In genomic region chr11:78416285-78417174, GRCh38 we compare ENCODE assay signal across 1 cellular context.
TF ChIP-seq lines count a peak whose summit lies in the region.

No MANE protein-coding gene starts in this region.

TF ChIP-seq in HEK293, 187 proteins besides CTCF, POLR2A, EP300 and RAD21 (continued from another document):
- TF ChIP-seq ZBTB44 (tag by site-specific recombination; IDR thresholded peaks at IDR 0.05) (peak; percentile 38; the same call in 1 of the 2 replicates), ZNF24 (tag by site-specific recombination; IDR thresholded peaks at IDR 0.05) (no peak; the same call in 1 of the 2 replicates), ZBTB20 (tag by site-specific recombination; IDR thresholded peaks at IDR 0.05) (peak; percentile 63; the same call in 1 of the 2 replicates), INSM2 (tag by site-specific recombination; IDR thresholded peaks at IDR 0.05) (0 out of 2 replicates have a peak, but pooled peaks have one; percentile 11), ZBTB8A (tag by site-specific recombination; IDR thresholded peaks at IDR 0.05) (no peak), ZNF585B (tag by site-specific recombination; IDR thresholded peaks at IDR 0.05) (no peak), REST (tag by site-specific recombination; IDR thresholded peaks at IDR 0.05) (no peak), ZNF426 (tag by site-specific recombination; IDR thresholded peaks at IDR 0.05) (no peak), ZIC2 (tag by site-specific recombination; IDR thresholded peaks at IDR 0.05) (peak; percentile 51; the same call in 1 of the 2 replicates), ZBTB10 (tag by site-specific recombination; IDR thresholded peaks at IDR 0.05) (peak; percentile 50), KLF17 (tag by site-specific recombination; IDR thresholded peaks at IDR 0.05) (peak; percentile 68; the same call in 1 of the 2 replicates), ZNF302 (tag by site-specific recombination; IDR thresholded peaks at IDR 0.05; ENCODE audit: low read depth) (no peak), KLF8 (tag by site-specific recombination; IDR thresholded peaks at IDR 0.05) (peak; percentile 84; the same call in 1 of the 2 replicates), ZNF140 (tag by site-specific recombination; IDR thresholded peaks at IDR 0.05) (no peak), ZNF76 (tag by site-specific recombination; IDR thresholded peaks at IDR 0.05; ENCODE audit: borderline replicate concordance, low read depth) (peak; percentile 54; the same call in 1 of the 2 replicates), ZXDB (tag by site-specific recombination; IDR thresholded peaks at IDR 0.05) (0 out of 2 replicates have a peak, but pooled peaks have one; percentile 32), HOXD13 (CRISPR knock-in tag; IDR thresholded peaks at IDR 0.05; ENCODE audit: borderline replicate concordance) (no peak)
